Comparison of ENCODE assay signal across 23 cellular contexts in the genomic region with DNA sequence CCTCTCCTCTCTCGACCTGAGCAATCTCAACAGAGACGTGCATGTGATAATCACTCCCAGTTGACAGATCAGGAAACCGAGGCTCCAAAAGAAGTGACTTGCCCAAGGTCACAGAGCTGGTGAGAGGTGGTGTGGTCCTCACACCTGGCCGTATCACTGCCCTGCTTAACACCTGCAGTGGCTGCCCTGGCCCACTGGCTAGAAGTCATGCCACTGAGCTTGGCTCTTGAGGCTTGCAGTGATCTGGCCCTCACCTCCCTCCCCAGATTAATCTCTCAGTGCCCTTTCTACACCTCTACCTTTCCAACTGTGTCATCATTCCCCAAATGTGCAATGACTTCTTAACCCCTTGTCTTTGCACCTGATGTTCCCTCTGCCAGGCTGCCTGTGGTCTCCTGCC. TPM values are rescaled to one million over a fixed set of nuclear protein-coding genes. Genes with fewer than 3 reads are reported as not detected.
A peak's percentile ranks its signal among the peaks of the same experiment; 100 is the strongest.
DNase-seq lines count a peak whose midpoint lies in the region; ATAC-seq, FAIRE-seq and TF ChIP-seq lines count a peak whose summit lies in the region.
"Had no signal": no experiment of that assay in that cellular context is flagged by ENCODE, and none has a peak within 500 bp of the region (broad histone marks: within the 10 kb centered on the region; RNA-seq: fewer than 3 reads in every experiment).

No MANE protein-coding gene starts in this region.

- TF ChIP-seq CTCF in upper lobe of right lung (IDR thresholded peaks at IDR 0.05) = no peak

- no peak for ATAC-seq in upper lobe of right lung
- no peak for ATAC-seq in HG03457 (IDR thresholded peaks at IDR 0.05; ENCODE audit: unreplicated experiment)
- ATAC-seq: CD8-positive, alpha-beta T cell; HCT116 had no signal

- H3K4me1 ChIP-seq in upper lobe of right lung = no peaks in the 10 kb centered on the region
- H3K4me1 ChIP-seq: BLaER1, Caco-2 had no signal

- intact Hi-C loops in upper lobe of right lung (cut with DNase I) = no loop called here

- no peak overlapping the region for H3K4me3 ChIP-seq in H7 (ENCODE audit: insufficient read depth, low read depth, low read length)
- H3K4me3 ChIP-seq in upper lobe of right lung = no peak overlapping the region
- H3K4me3 ChIP-seq: BLaER1, GM23248 had no signal

- peak; percentile 20 for DNase-seq in activated CD4-positive, CD25-positive, alpha-beta regulatory T cell treated with anti-CD3 and anti-CD28 coated beads, Interleukin-2, amount 50 U/mL, for 72 hours
- no peak for DNase-seq in activated CD4-positive, CD25-positive, alpha-beta regulatory T cell (lab: John Stamatoyannopoulos, UW)
- DNase-seq in H7 (peak; percentile 5), mesenteric fat pad (ENCODE audit: low spot score) (peak; percentile 69), upper lobe of right lung (peak; percentile 8), urothelium cell line (ENCODE audit: low spot score) (no peak)
- DNase-seq: Caco-2; CD4-positive, CD25-positive, alpha-beta regulatory T cell; CD8-positive, alpha-beta T cell; DMS153; DND-41; GM23248 had no signal

- no peak for FAIRE-seq in urothelium cell line (lab: Jason Lieb, UNC)
- FAIRE-seq: A204.1, G401.6, GM12892, H1 had no signal

- H3K9me3 ChIP-seq in upper lobe of right lung = no peaks in the 10 kb centered on the region
- H3K9me3 ChIP-seq: BLaER1, Caco-2 had no signal

- H3K27ac ChIP-seq in upper lobe of right lung = no peak overlapping the region
- H3K27ac ChIP-seq: 22Rv1, BLaER1, C4-2B, GM23248 had no signal

- no peaks in the 10 kb centered on the region for H3K36me3 ChIP-seq in H7 (replicated peaks; ENCODE audit: control insufficient read depth, insufficient read depth, low read length)
- no peaks in the 10 kb centered on the region for H3K36me3 ChIP-seq in upper lobe of right lung
- H3K36me3 ChIP-seq: BLaER1 had no signal

- no peaks in the 10 kb centered on the region for H3K27me3 ChIP-seq in H7 (ENCODE audit: control insufficient read depth, insufficient read depth, low read length)
- H3K27me3 ChIP-seq in upper lobe of right lung = no peaks in the 10 kb centered on the region
- H3K27me3 ChIP-seq: BLaER1 had no signal

RNA-seq across cellular contexts. Expression of gene CDCP2, which starts 38.8 kb away (rescaled TPM):
- not detected in 2 replicates for total RNA-seq in H7 (2014; rRNA removed; shearing (Covaris generic))
- total RNA-seq in mesenteric fat pad (0.19 TPM), upper lobe of right lung (0.35 TPM)
- total RNA-seq: B cell; Caco-2; CD8-positive, alpha-beta T cell; GM23248; H1; H9 had no signal

Comparison
In these comparisons a context has a peak if more than half of its experiments do, and no peak if none do; other contexts are left out.
1. DNase-seq: peak in activated CD4-positive, CD25-positive, alpha-beta regulatory T cell treated with anti-CD3 and anti-CD28 coated beads, Interleukin-2, amount 50 U/mL, for 72 hours (single experiment), H7 (single experiment), mesenteric fat pad (single experiment) and upper lobe of right lung (single experiment); none in activated CD4-positive, CD25-positive, alpha-beta regulatory T cell (0 of 4) and urothelium cell line (single experiment).